ENCODE assay signal across 22 cellular contexts in genomic region chr22:31443516-31443915, GRCh38. TPM values are rescaled to one million over a fixed set of nuclear protein-coding genes. Genes with fewer than 3 reads are reported as not detected.
DNase-seq lines count a peak whose midpoint lies in the region; ATAC-seq and TF ChIP-seq lines count a peak whose summit lies in the region.
"Had no signal": no experiment of that assay in that cellular context is flagged by ENCODE, and none has a peak within 500 bp of the region (broad histone marks: within the 10 kb centered on the region; RNA-seq: fewer than 3 reads in every experiment).

No MANE protein-coding gene starts in this region.

- peaks cover 21% of the 10 kb centered on the region for H4K20me1 ChIP-seq in neural progenitor cell (ENCODE audit: low read depth)

- H3K27ac ChIP-seq in right atrium auricular region (peak overlapping the region; percentile 16 to 70), endodermal cell (ENCODE audit: low read depth, low read length) (no peak overlapping the region), neural progenitor cell (peak overlapping the region; percentile 89), tibial nerve (no peak overlapping the region)
- H3K27ac ChIP-seq: HL-60, KMS-11, SJSA1 had no signal

- peaks cover 73% of the 10 kb centered on the region for H3K36me3 ChIP-seq in right atrium auricular region
- peaks cover 90% of the 10 kb centered on the region for H3K36me3 ChIP-seq in endodermal cell (ENCODE audit: control insufficient read depth, insufficient read depth, low read length)
- peaks cover 4% of the 10 kb centered on the region for H3K36me3 ChIP-seq in neural progenitor cell
- peaks cover 7 to 100% (median 20%) of the 10 kb centered on the region in 3 donors for H3K36me3 ChIP-seq in tibial nerve

- H3K4me1 ChIP-seq in right atrium auricular region (peaks cover 0 to 36% of the 10 kb centered on the region in 2 donors), endodermal cell (ENCODE audit: control insufficient read depth, insufficient read depth, low read length) (peaks cover 5% of the 10 kb centered on the region), neural progenitor cell (peaks cover 16% of the 10 kb centered on the region), tibial nerve (no peaks in the 10 kb centered on the region)
- H3K4me1 ChIP-seq: SJSA1 had no signal

- TF ChIP-seq CTCF in right atrium auricular region (IDR thresholded peaks at IDR 0.05) (no peak), endodermal cell (conservative IDR thresholded peaks at IDR 0.05) (no peak), neural progenitor cell (IDR thresholded peaks at IDR 0.05) (no peak), tibial nerve (IDR thresholded peaks at IDR 0.05) (no peak)

- H3K36me3 Mint-ChIP-seq in endodermal cell (ENCODE audit: low read depth), result peaks cover 77% of the 10 kb centered on the region
- H3K36me3 Mint-ChIP-seq in neural progenitor cell, result peaks cover 31% of the 10 kb centered on the region
- H3K36me3 Mint-ChIP-seq in activated CD4-positive, alpha-beta memory T cell treated with anti-CD3 and anti-CD28 coated beads, Interleukin-2, amount 10 ng/mL, durations not matched to agents 7 days and 5 days (ENCODE audit: low read depth), result peaks cover 61% of the 10 kb centered on the region

- DNase-seq in right atrium auricular region (ENCODE audit: low spot score) (no peak), Right ventricle myocardium inferior (ENCODE audit: missing footprints) (no peak), endodermal cell (no peak), neural progenitor cell (ENCODE audit: low spot score) (no peak), tibial nerve (ENCODE audit: low spot score in 2 of 2) (no peak)
- DNase-seq in activated CD4-positive, alpha-beta memory T cell treated with anti-CD3 and anti-CD28 coated beads, Interleukin-2, amount 10 ng/mL, durations not matched to agents 7 days and 5 days, result no peak
- DNase-seq: Calu3, DMS79 treated with DMSO at 0.1 percent for 48 hours, GF-D8, MM.1S, NCI-H2029, NCI-H446, NCI-H524 treated with DMSO at 0.1 percent for 48 hours, NCI-H774, PC-3 had no signal

- CTCF ChIA-PET in activated CD4-positive, alpha-beta memory T cell treated with anti-CD3 and anti-CD28 coated beads, Interleukin-2, amount 10 ng/mL, durations not matched to agents 7 days and 5 days (lab: Charles Lee), result interaction anchor here (0.7 kb wide), 1 partner anchor 118 kb away, joined by 3 read pairs; no protein-coding TSS in a partner anchor

- H3K4me2 ChIP-seq in neural progenitor cell, result peak overlapping the region; percentile 57
- H3K4me2 ChIP-seq: KMS-11 had no signal

- H3K9me3 Mint-ChIP-seq in endodermal cell (no peaks in the 10 kb centered on the region), neural progenitor cell (no peaks in the 10 kb centered on the region)
- H3K9me3 Mint-ChIP-seq in activated CD4-positive, alpha-beta memory T cell treated with anti-CD3 and anti-CD28 coated beads, Interleukin-2, amount 10 ng/mL, durations not matched to agents 7 days and 5 days, result no peaks in the 10 kb centered on the region
- H3K9me3 Mint-ChIP-seq: CD14-positive monocyte, IgD-negative memory B cell had no signal

- no peak for TF ChIP-seq EP300 in tibial nerve (IDR thresholded peaks at IDR 0.05)

- TF ChIP-seq POLR2A in tibial nerve (IDR thresholded peaks at IDR 0.05), result no peak

- no peak overlapping the region for H3K4me3 ChIP-seq in right atrium auricular region
- H3K4me3 ChIP-seq in endodermal cell (ENCODE audit: low read length), result no peak overlapping the region
- no peak overlapping the region for H3K4me3 ChIP-seq in neural progenitor cell
- no peak overlapping the region for H3K4me3 ChIP-seq in tibial nerve
- H3K4me3 ChIP-seq: SJSA1 had no signal

- WGBS in endodermal cell (ENCODE audit: insufficient coverage in 1 of 2, insufficient read length in 1 of 2), 2 experiments, result 98 to 100% methylated on average over 2 to 6 of the region's 7 CpGs
- WGBS in tibial nerve, 2 donors, result 87 to 90% methylated on average over 7 of the region's 7 CpGs

- POLR2A ChIA-PET in activated CD4-positive, alpha-beta memory T cell treated with anti-CD3 and anti-CD28 coated beads, Interleukin-2, amount 10 ng/mL, durations not matched to agents 7 days and 5 days (lab: Charles Lee), result no interaction called here

- H3K27me3 Mint-ChIP-seq in endodermal cell (ENCODE audit: insufficient read depth) (no peaks in the 10 kb centered on the region), neural progenitor cell (ENCODE audit: insufficient read depth, low read depth) (peaks cover 2% of the 10 kb centered on the region)
- H3K27me3 Mint-ChIP-seq in activated CD4-positive, alpha-beta memory T cell treated with anti-CD3 and anti-CD28 coated beads, Interleukin-2, amount 10 ng/mL, durations not matched to agents 7 days and 5 days, result no peaks in the 10 kb centered on the region
- H3K27me3 Mint-ChIP-seq: B cell, IgD-negative memory B cell had no signal

- H3K4me1 Mint-ChIP-seq in endodermal cell (peaks cover 10% of the 10 kb centered on the region), neural progenitor cell (no peaks in the 10 kb centered on the region)
- H3K4me1 Mint-ChIP-seq in activated CD4-positive, alpha-beta memory T cell treated with anti-CD3 and anti-CD28 coated beads, Interleukin-2, amount 10 ng/mL, durations not matched to agents 7 days and 5 days, result peaks cover 3% of the 10 kb centered on the region
- H3K4me1 Mint-ChIP-seq: B cell, CD14-positive monocyte, IgD-negative memory B cell had no signal

- H3K27ac Mint-ChIP-seq in endodermal cell (peak overlapping the region; percentile 27), neural progenitor cell (no peak overlapping the region)
- H3K27ac Mint-ChIP-seq in activated CD4-positive, alpha-beta memory T cell treated with anti-CD3 and anti-CD28 coated beads, Interleukin-2, amount 10 ng/mL, durations not matched to agents 7 days and 5 days, result no peak overlapping the region
- H3K27ac Mint-ChIP-seq: B cell had no signal

- H3K27me3 ChIP-seq in right atrium auricular region (no peaks in the 10 kb centered on the region), endodermal cell (ENCODE audit: control insufficient read depth, insufficient read depth, low read length, poor library complexity, severe bottlenecking) (no peaks in the 10 kb centered on the region), neural progenitor cell (no peaks in the 10 kb centered on the region), tibial nerve (no peaks in the 10 kb centered on the region)
- H3K27me3 ChIP-seq: SJSA1 had no signal

- H3K9ac ChIP-seq in endodermal cell (ENCODE audit: extremely low read depth, low read length, poor library complexity, severe bottlenecking) (no peak overlapping the region), neural progenitor cell (no peak overlapping the region)
- H3K9ac ChIP-seq: KMS-11 had no signal

- no peak overlapping the region for H2AFZ ChIP-seq in neural progenitor cell (replicated peaks)

- H3K9me3 ChIP-seq in right atrium auricular region, result no peaks in the 10 kb centered on the region
- H3K9me3 ChIP-seq in endodermal cell (ENCODE audit: control insufficient read depth, low read length), result no peaks in the 10 kb centered on the region
- H3K9me3 ChIP-seq in neural progenitor cell (ENCODE audit: low read depth), result no peaks in the 10 kb centered on the region
- no peaks in the 10 kb centered on the region for H3K9me3 ChIP-seq in tibial nerve
- H3K9me3 ChIP-seq: SJSA1 had no signal

- H3F3A ChIP-seq in neural progenitor cell (ENCODE audit: low read depth), result peaks cover 18% of the 10 kb centered on the region

- no peak for ATAC-seq in Right ventricle myocardium inferior
- ATAC-seq in GM21576 (IDR thresholded peaks at IDR 0.05; ENCODE audit: unreplicated experiment), result no peak
- ATAC-seq: PC-3 had no signal

- intact Hi-C loops in Right ventricle myocardium inferior (cut with DNase I), result no loop called here

- H3K4me3 Mint-ChIP-seq in endodermal cell (no peak overlapping the region), neural progenitor cell (no peak overlapping the region)
- H3K4me3 Mint-ChIP-seq in activated CD4-positive, alpha-beta memory T cell treated with anti-CD3 and anti-CD28 coated beads, Interleukin-2, amount 10 ng/mL, durations not matched to agents 7 days and 5 days, result no peak overlapping the region
- H3K4me3 Mint-ChIP-seq: B cell, CD14-positive monocyte, IgD-negative memory B cell had no signal

- H3K79me2 ChIP-seq in neural progenitor cell (ENCODE audit: low read depth), result no peaks in the 10 kb centered on the region

RNA-seq across cellular contexts. Expression of gene DRG1, which starts 44.1 kb away (rescaled TPM):
- total RNA-seq in right atrium auricular region (10 to 100 TPM; 63.6 to 95.7 TPM), Right ventricle myocardium inferior (59.3 TPM), endodermal cell (10 to 100 TPM; 79.9 to 93.5 TPM), neural progenitor cell (ENCODE audit: low replicate concordance) (70.9 and 78.9 TPM in 2 replicates), tibial nerve (10 to 100 TPM; 35.9 to 86.7 (median 51.9) TPM)
- 79.6 TPM for polyA plus RNA-seq in endodermal cell (2013, experiment 1 of 2)
- 64.9 TPM for polyA plus RNA-seq in endodermal cell (2013, experiment 2 of 2)
- 10 to 100 TPM; 73.4 to 86.4 TPM for total RNA-seq in activated CD4-positive, alpha-beta memory T cell treated with anti-CD3 and anti-CD28 coated beads, Interleukin-2, amount 10 ng/mL, durations not matched to agents 7 days and 5 days

RNA-seq across cellular contexts. Expression of gene EIF4ENIF1, which starts 46.1 kb away (rescaled TPM):
- total RNA-seq in right atrium auricular region (10 to 100 TPM in 1 of 2 donors, 1 to 10 TPM in 1; 9.0 to 14.6 TPM), Right ventricle myocardium inferior (30.5 TPM), endodermal cell (10 to 100 TPM; 34.5 to 37.1 TPM), neural progenitor cell (ENCODE audit: low replicate concordance) (21.4 and 26.4 TPM in 2 replicates), tibial nerve (10 to 100 TPM; 14.4 to 31.8 (median 17.5) TPM)
- polyA plus RNA-seq in endodermal cell (2013, experiment 1 of 2), result 32.2 TPM
- polyA plus RNA-seq in endodermal cell (2013, experiment 2 of 2), result 28.6 TPM
- 10 to 100 TPM; 35.6 to 37.8 TPM for total RNA-seq in activated CD4-positive, alpha-beta memory T cell treated with anti-CD3 and anti-CD28 coated beads, Interleukin-2, amount 10 ng/mL, durations not matched to agents 7 days and 5 days

RNA-seq across cellular contexts. Expression of gene SFI1, which starts 52.8 kb away (rescaled TPM):
- total RNA-seq in right atrium auricular region (1 to 10 TPM; 6.5 to 6.8 TPM), Right ventricle myocardium inferior (6.7 TPM), endodermal cell (10 to 100 TPM; 42.0 to 52.6 TPM), neural progenitor cell (ENCODE audit: low replicate concordance) (25.0 and 27.6 TPM in 2 replicates), tibial nerve (10 to 100 TPM; 30.4 to 66.9 (median 49.5) TPM)
- 38.4 TPM for polyA plus RNA-seq in endodermal cell (2013, experiment 1 of 2)
- 32.9 TPM for polyA plus RNA-seq in endodermal cell (2013, experiment 2 of 2)
- 100 to 1,000 TPM; 140 to 145 TPM for total RNA-seq in activated CD4-positive, alpha-beta memory T cell treated with anti-CD3 and anti-CD28 coated beads, Interleukin-2, amount 10 ng/mL, durations not matched to agents 7 days and 5 days

Comparison
In these comparisons a context has a peak if more than half of its experiments do, and no peak if none do; other contexts are left out.
1. H3K27ac ChIP-seq: peak in right atrium auricular region (2 of 2) and neural progenitor cell (single experiment); none in endodermal cell (single experiment) and tibial nerve (0 of 4).